ENCODE assay signal across 15 cellular contexts in the genomic region with DNA sequence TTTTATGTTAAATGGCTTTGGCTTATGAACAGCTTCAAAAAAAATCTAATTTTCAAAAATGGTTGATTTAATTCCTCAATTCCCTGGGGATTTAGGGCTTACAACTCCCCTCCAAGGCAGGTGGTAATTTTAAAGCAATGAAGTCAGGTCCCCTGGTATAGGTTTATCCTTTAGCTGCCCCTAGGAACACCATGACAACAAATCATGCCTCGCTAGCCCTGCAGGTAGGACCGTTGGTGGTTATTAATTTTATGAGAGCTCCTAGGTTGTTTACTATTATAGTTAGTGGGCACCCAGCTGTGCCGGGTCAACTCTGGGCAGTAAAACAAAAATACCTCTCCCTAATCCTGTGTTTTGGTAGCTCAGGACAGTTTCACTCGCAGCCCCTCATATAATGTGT.
"Had no signal": no experiment of that assay in that cellular context is flagged by ENCODE, and none has a peak within 500 bp of the region (broad histone marks: within the 10 kb centered on the region; RNA-seq: fewer than 3 reads in every experiment).

No MANE protein-coding gene starts in this region.

- H3K4me3 ChIP-seq: body of pancreas, coronary artery, heart right ventricle, thoracic aorta had no signal

- H3K27ac ChIP-seq: body of pancreas, coronary artery, heart right ventricle, parathyroid adenoma, thoracic aorta had no signal

- DNase-seq: activated CD4-positive, alpha-beta T cell treated with anti-CD3 and anti-CD28 coated beads, Interleukin-2, amount 50 U/mL, for 4 hours; activated effector memory CD4-positive, alpha-beta T cell treated with anti-CD3 and anti-CD28 coated beads, Interleukin-2, amount 50 U/mL, for 16 hours; activated T-cell treated with anti-CD3 and anti-CD28 coated beads, Interleukin-2, amount 50 U/mL, for 1 hour; amniotic stem cell; body of pancreas; central memory CD4-positive, alpha-beta T cell; effector CD4-positive, alpha-beta T cell; foreskin melanocyte; heart right ventricle; naive B cell; stimulated activated CD4-positive, alpha-beta T cell treated with anti-CD3 and anti-CD28 coated beads, Interleukin-2, amount 100 ng/mL, for 48 hours; stimulated activated CD8-positive, alpha-beta memory T cell treated with anti-CD3 and anti-CD28 coated beads, Interleukin-4, amount 100 ng/mL, for 48 hours had no signal

- H3K9me3 ChIP-seq: body of pancreas, heart right ventricle, thoracic aorta had no signal

- H3K36me3 ChIP-seq: heart right ventricle, thoracic aorta had no signal

- H3K27me3 ChIP-seq: body of pancreas had no signal
